Comparison of ENCODE assay signal across 12 cellular contexts in the genomic region with DNA sequence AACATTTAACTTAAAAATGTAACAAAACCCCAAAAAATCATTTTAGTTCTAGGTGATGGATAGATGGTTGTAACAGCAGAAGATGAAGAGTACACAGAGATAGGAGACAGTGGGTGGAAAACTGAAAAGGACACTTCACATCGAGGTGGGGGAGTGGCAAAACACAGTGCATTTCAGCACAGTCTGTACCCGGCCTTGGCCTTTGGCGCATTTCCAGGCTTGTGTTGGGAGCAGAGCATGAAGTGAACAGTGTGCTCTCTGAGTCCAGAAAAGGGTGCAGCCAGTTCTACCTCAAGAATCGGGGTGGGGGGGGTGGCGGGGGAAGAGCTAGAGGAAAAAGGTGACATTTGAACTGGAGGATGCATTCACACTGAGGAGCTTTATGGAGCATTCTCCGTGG. TPM values are rescaled to one million over a fixed set of nuclear protein-coding genes. Genes with fewer than 3 reads are reported as not detected.
DNase-seq lines count a peak whose midpoint lies in the region; ATAC-seq and TF ChIP-seq lines count a peak whose summit lies in the region.
"Had no signal": no experiment of that assay in that cellular context is flagged by ENCODE, and none has a peak within 500 bp of the region (broad histone marks: within the 10 kb centered on the region; RNA-seq: fewer than 3 reads in every experiment).

No MANE protein-coding gene starts in this region.

- peaks cover 57% of the 10 kb centered on the region for H3K4me1 Mint-ChIP-seq in activated T-cell treated with anti-CD3 and anti-CD28 coated beads, Interleukin-2, amount 50 U/mL, for 72 hours (ENCODE audit: low read depth)

- H3K36me3 ChIP-seq in breast epithelium (no peaks in the 10 kb centered on the region), testis (ENCODE audit: low read depth, missing control alignments) (no peaks in the 10 kb centered on the region)

- intact Hi-C loops in breast epithelium (cut with DNase I; ENCODE audit: low total_unique reads): no loop called here
- intact Hi-C loops in testis (cut with DNase I; ENCODE audit: low total_unique reads): no loop called here

- TF ChIP-seq CTCF in breast epithelium (IDR thresholded peaks at IDR 0.05): no peak
- TF ChIP-seq CTCF in testis (IDR thresholded peaks at IDR 0.05): no peak

- ATAC-seq in activated T-cell treated with anti-CD3 and anti-CD28 coated beads, Interleukin-2, amount 50 U/mL, for 72 hours (replicated peaks in 1 of 2): no peak
- ATAC-seq in activated CD4-positive, CD25-positive, alpha-beta regulatory T cell treated with anti-CD3 and anti-CD28 coated beads, Interleukin-2, amount 50 U/mL, for 24 hours: no peak
- ATAC-seq: PC-3 had no signal

- DNase-seq in activated T-cell treated with anti-CD3 and anti-CD28 coated beads, Interleukin-2, amount 50 U/mL, for 72 hours: no peak
- DNase-seq in activated T-cell treated with anti-CD3 and anti-CD28 coated beads for 4 hours (no peak), breast epithelium (ENCODE audit: low spot score in 2 of 2) (peak in 1 of 2 donors; percentile 63), testis (peak; percentile 91), AG08395 (ENCODE audit: low spot score) (no peak), NAMALWA (ENCODE audit: low spot score) (no peak)
- DNase-seq: NCI-H2081 treated with DMSO at 0.1 percent for 48 hours, PC-3 had no signal

- H3K4me1 ChIP-seq in breast epithelium (no peaks in the 10 kb centered on the region), testis (peaks cover 2% of the 10 kb centered on the region)

- no peaks in the 10 kb centered on the region for H3K9me3 Mint-ChIP-seq in activated T-cell treated with anti-CD3 and anti-CD28 coated beads, Interleukin-2, amount 50 U/mL, for 72 hours

- peaks cover 14 to 15% of the 10 kb centered on the region in 2 donors for H3K36me3 Mint-ChIP-seq in activated T-cell treated with anti-CD3 and anti-CD28 coated beads, Interleukin-2, amount 50 U/mL, for 72 hours (ENCODE audit: insufficient read depth in 2 of 2)

- H3K27ac ChIP-seq in breast epithelium (peak overlapping the region; percentile 18 to 91), layer of hippocampus (ENCODE audit: low read depth, low read length) (peak overlapping the region; percentile 50), testis (peak overlapping the region; percentile 85 to 96)
- H3K27ac ChIP-seq: KMS-11 had no signal

- WGBS in testis, 2 donors: 14 to 51% methylated on average over 1 to 6 of the region's 6 CpGs

- peak overlapping the region in 1 of 3 donors; percentile 28 for H3K4me3 ChIP-seq in breast epithelium
- H3K4me3 ChIP-seq in testis: no peak overlapping the region
- H3K4me3 ChIP-seq: upper lobe of left lung had no signal

- peak overlapping the region; percentile 52 for H3K27ac Mint-ChIP-seq in activated T-cell treated with anti-CD3 and anti-CD28 coated beads, Interleukin-2, amount 50 U/mL, for 72 hours

- TF ChIP-seq POLR2A in breast epithelium (IDR thresholded peaks at IDR 0.05) (no peak), testis (IDR thresholded peaks at IDR 0.05) (no peak)

- H3K9me3 ChIP-seq in breast epithelium: no peaks in the 10 kb centered on the region
- H3K9me3 ChIP-seq in testis: no peaks in the 10 kb centered on the region
- H3K9me3 ChIP-seq: upper lobe of left lung had no signal

- H3K4me3 Mint-ChIP-seq in activated T-cell treated with anti-CD3 and anti-CD28 coated beads, Interleukin-2, amount 50 U/mL, for 72 hours: peak overlapping the region; percentile 5 to 23

- peaks cover 10% of the 10 kb centered on the region for H3K27me3 Mint-ChIP-seq in activated T-cell treated with anti-CD3 and anti-CD28 coated beads, Interleukin-2, amount 50 U/mL, for 72 hours (ENCODE audit: low read depth)

- H3K27me3 ChIP-seq in breast epithelium (peaks cover 0 to 50% of the 10 kb centered on the region in 2 donors), layer of hippocampus (ENCODE audit: control insufficient read depth, insufficient read depth, low read length) (no peaks in the 10 kb centered on the region), testis (no peaks in the 10 kb centered on the region)
- H3K27me3 ChIP-seq: upper lobe of left lung had no signal

RNA-seq across cellular contexts. Expression of a gene that starts 4.3 kb away (rescaled TPM):
- total RNA-seq in activated T-cell treated with anti-CD3 and anti-CD28 coated beads, Interleukin-2, amount 50 U/mL, for 72 hours: 10 to 100 TPM; 83.4 to 93.3 TPM
- total RNA-seq in breast epithelium: 10 to 100 TPM; 63.4 to 82.7 (median 76.4) TPM
- total RNA-seq in testis: 100 to 1,000 TPM; 358 to 363 TPM
- polyA plus RNA-seq in testis (ENCODE audit: insufficient read depth, low read depth, low replicate concordance): 193 TPM

RNA-seq across cellular contexts. Expression of a gene that starts 7.5 kb away (rescaled TPM):
- total RNA-seq in activated T-cell treated with anti-CD3 and anti-CD28 coated beads, Interleukin-2, amount 50 U/mL, for 72 hours: 10 to 100 TPM; 10.8 to 11.4 TPM
- 10 to 100 TPM; 16.8 to 30.7 (median 29.8) TPM for total RNA-seq in breast epithelium
- 10 to 100 TPM; 39.3 to 46.1 TPM for total RNA-seq in testis
- polyA plus RNA-seq in testis (ENCODE audit: insufficient read depth, low read depth, low replicate concordance): 3.0 TPM

RNA-seq across cellular contexts. Expression of a gene that starts 37.9 kb away (rescaled TPM):
- total RNA-seq in activated T-cell treated with anti-CD3 and anti-CD28 coated beads, Interleukin-2, amount 50 U/mL, for 72 hours: under 1 TPM; 0.31 to 0.81 TPM
- total RNA-seq in breast epithelium (1 to 10 TPM in 2 of 3 donors, under 1 TPM in 1; 0.96 to 2.3 (median 1.6) TPM), testis (1 to 10 TPM; 2.8 to 3.8 TPM)
- 2.4 TPM for polyA plus RNA-seq in testis (ENCODE audit: insufficient read depth, low read depth, low replicate concordance)
